In the genomic region with DNA sequence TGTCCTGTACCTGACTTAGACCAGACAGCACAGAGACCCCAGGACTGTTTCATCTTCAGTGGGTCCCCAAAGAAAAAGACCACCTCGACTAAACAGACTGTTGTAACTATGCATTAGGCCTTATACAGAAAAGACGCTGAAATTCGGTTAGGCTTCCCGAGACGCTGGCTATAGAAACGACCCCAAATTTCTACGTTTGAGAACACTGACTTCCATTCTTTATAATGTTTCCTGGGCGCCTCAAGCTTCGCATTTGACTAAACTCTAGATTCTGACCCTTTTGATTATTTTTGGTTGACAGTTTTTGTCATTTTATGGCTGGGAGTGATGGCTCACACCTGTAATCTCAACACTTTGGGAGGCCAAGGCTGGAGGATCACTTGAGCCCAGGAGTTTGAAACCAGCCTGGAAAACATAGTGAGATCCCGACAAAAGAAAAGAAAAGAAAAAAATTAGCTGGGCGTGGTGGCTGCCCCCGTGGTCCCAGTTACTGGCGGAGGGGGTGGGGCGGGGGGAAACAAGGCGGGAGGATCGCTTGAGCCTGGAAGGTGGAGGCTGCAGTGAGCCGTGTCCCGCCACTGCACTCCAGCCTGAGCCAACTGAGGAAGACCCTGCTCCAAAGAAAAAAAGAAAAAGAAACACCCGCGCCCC, we compare ENCODE assay signal across 8 cellular contexts. TPM values are rescaled to one million over a fixed set of nuclear protein-coding genes. Genes with fewer than 3 reads are reported as not detected.
A peak's percentile ranks its signal among the peaks of the same experiment; 100 is the strongest.
DNase-seq lines count a peak whose midpoint lies in the region; ATAC-seq, FAIRE-seq and TF ChIP-seq lines count a peak whose summit lies in the region.

No MANE protein-coding gene starts in this region.

- POLR2A ChIA-PET in H1 (lab: Charles Lee; ENCODE audit: partially characterized antibody) = interaction anchor here (1.0 to 1.6 kb wide), 3 partner anchors 16 to 30 kb away, joined by 3 to 5 read pairs (median 4); no protein-coding TSS in a partner anchor

- no peak overlapping the region for H2AK5ac ChIP-seq in H1 (ENCODE audit: low read depth, low read length)

- H3K4me2 ChIP-seq in H1 (ENCODE audit: insufficient read depth in 1 of 2, low read depth in 2 of 2, low read length in 2 of 2) (peak overlapping the region; percentile 34 to 65), neural cell (ENCODE audit: low read length) (peak overlapping the region; percentile 55)

- H3K23me2 ChIP-seq in H1 (ENCODE audit: low read depth, low read length) = peaks cover 3% of the 10 kb centered on the region; the same call in 1 of the 2 replicates

- H3K9me2 ChIP-seq in neural cell (ENCODE audit: insufficient read depth, low read length) = no peaks in the 10 kb centered on the region

- H2BK5ac ChIP-seq in H1 (ENCODE audit: low read depth, low read length) = no peak overlapping the region

- H3K79me2 ChIP-seq in H1 (ENCODE audit: control insufficient read depth in 1 of 2, insufficient read depth in 2 of 2, low read length in 2 of 2) (peaks cover 25 to 34% of the 10 kb centered on the region in 2 experiments), neural cell (replicated peaks; ENCODE audit: insufficient read depth, low read length) (peaks cover 34% of the 10 kb centered on the region)

- peaks cover 0 to 4% of the 10 kb centered on the region in 2 donors for H3K36me3 Mint-ChIP-seq in CD14-positive monocyte

- H4K20me1 ChIP-seq in H1 (replicated peaks in 1 of 2; ENCODE audit: control insufficient read depth in 1 of 2, insufficient read depth in 2 of 2, low read length in 2 of 2) = peaks cover 7 to 9% of the 10 kb centered on the region in 2 experiments
- H4K20me1 ChIP-seq in neural cell (ENCODE audit: insufficient read depth) = no peaks in the 10 kb centered on the region

- TF ChIP-seq EP300 in H1 (IDR thresholded peaks at IDR 0.05; ENCODE audit: borderline replicate concordance in 1 of 2, low read depth in 2 of 2, low read length in 2 of 2) (no peak), neural cell (conservative IDR thresholded peaks at IDR 0.05; ENCODE audit: poor library complexity, severe bottlenecking) (no peak)

- H3K4ac ChIP-seq in H1 (replicated peaks; ENCODE audit: insufficient read length, low read depth, low read length) = no peak overlapping the region

- H2BK120ac ChIP-seq in H1 (replicated peaks; ENCODE audit: low read depth, low read length) = no peak overlapping the region

- no peaks in the 10 kb centered on the region for H3K9me3 Mint-ChIP-seq in CD14-positive monocyte

- H3K27ac ChIP-seq in H1 (ENCODE audit: low read depth, low read length) (no peak overlapping the region), neural cell (ENCODE audit: low read length) (peak overlapping the region; percentile 82)

- H3K23ac ChIP-seq in H1 (ENCODE audit: insufficient read length) = no peak overlapping the region

- H3K27me3 ChIP-seq in H1 (replicated peaks in 1 of 4; ENCODE audit: control insufficient read depth in 3 of 4, extremely low read depth in 1 of 4, insufficient read depth in 3 of 4, low read length in 3 of 4) (no peaks in the 10 kb centered on the region), neural cell (ENCODE audit: insufficient read depth, low read depth, low read length) (no peaks in the 10 kb centered on the region)

- H3K36me3 ChIP-seq in H1 (ENCODE audit: control insufficient read depth in 2 of 4, insufficient read depth in 4 of 4, low read length in 3 of 4) (no peaks in the 10 kb centered on the region), neural cell (ENCODE audit: insufficient read depth, low read length) (no peaks in the 10 kb centered on the region)

- H2BK15ac ChIP-seq in H1 (ENCODE audit: low read length) = no peak overlapping the region

- TF ChIP-seq CTCF in CD14-positive monocyte (IDR thresholded peaks at IDR 0.05) (no peak), H1 (IDR thresholded peaks at IDR 0.05; ENCODE audit: control extremely low read depth in 1 of 3, insufficient read depth in 1 of 3, low read depth in 1 of 3, low read length in 3 of 3) (no peak), neural cell (IDR thresholded peaks at IDR 0.05; ENCODE audit: poor library complexity, severe bottlenecking) (no peak)

- no peak overlapping the region for H4K91ac ChIP-seq in H1 (replicated peaks; ENCODE audit: insufficient read length, low read length)

- H4K5ac ChIP-seq in H1 (ENCODE audit: insufficient read length, low read depth, low read length) = no peak overlapping the region

- no peak for TF ChIP-seq RAD21 in H1 (IDR thresholded peaks at IDR 0.05 in 1 of 2, conservative IDR thresholded peaks at IDR 0.05 in 1 of 2; ENCODE audit: low read depth in 2 of 2, low read length in 2 of 2)
- no peak for TF ChIP-seq RAD21 in neural cell (conservative IDR thresholded peaks at IDR 0.05)

- H3K56ac ChIP-seq in H1 (replicated peaks; ENCODE audit: insufficient read length, low read depth, low read length) = peak overlapping the region; percentile 90

- WGBS in H1 (ENCODE audit: extremely low coverage in 1 of 2, insufficient coverage in 1 of 2, insufficient read length in 1 of 2, insufficient replicate concordance in 2 of 2, low coverage in 1 of 2, low lambda C conversion rate in 2 of 2, missing lambda C conversion rate in 1 of 2), 2 experiments = 66% methylated on average over 12 of the region's 20 CpGs; no CpG with 5 or more reads in 1 of the 2 experiments

- CTCF ChIA-PET in H1 (lab: Charles Lee; ENCODE audit: partially characterized antibody) = interaction anchor here (1.2 kb wide), 1 partner anchor 35 kb away, joined by 4 read pairs; no protein-coding TSS in a partner anchor

- H2BK12ac ChIP-seq in H1 (ENCODE audit: low read depth, low read length) = no peak overlapping the region

- peak overlapping the region; percentile 73 to 94 (median 89) for H3K27ac Mint-ChIP-seq in CD14-positive monocyte

- H3K9me3 ChIP-seq in H1 (ENCODE audit: insufficient read depth in 2 of 2, low read depth in 1 of 2, low read length in 1 of 2) (no peaks in the 10 kb centered on the region), neural cell (ENCODE audit: low read length) (no peaks in the 10 kb centered on the region)

- H3K18ac ChIP-seq in H1 (ENCODE audit: extremely low read depth, low read length) = no peak overlapping the region

- H2BK20ac ChIP-seq in H1 (ENCODE audit: low read length) = no peak overlapping the region

- peak overlapping the region in 3 of 4 experiments; percentile 31 to 90 (median 83); a peak in 5 of 7 replicates for H3K9ac ChIP-seq in H1 (replicated peaks in 1 of 4; ENCODE audit: extremely low read depth in 1 of 4, low read depth in 3 of 4, low read length in 3 of 4)
- peak overlapping the region; percentile 82 for H3K9ac ChIP-seq in neural cell (ENCODE audit: low read length)

- H3K4me3 Mint-ChIP-seq in CD14-positive monocyte = peak overlapping the region; percentile 80 to 86

- peaks cover 43% of the 10 kb centered on the region for H3K4me1 Mint-ChIP-seq in CD14-positive monocyte

- peak overlapping the region; percentile 76 to 92 (median 85) for H3K4me3 ChIP-seq in H1 (ENCODE audit: extremely low read depth in 1 of 4, insufficient read depth in 2 of 4, low read depth in 3 of 4, low read length in 4 of 4)
- H3K4me3 ChIP-seq in neural cell (ENCODE audit: low read length) = peak overlapping the region; percentile 85

- H3K14ac ChIP-seq in H1 (ENCODE audit: insufficient read length) = no peak overlapping the region

- H3K79me1 ChIP-seq in H1 (ENCODE audit: low read depth, low read length) = peaks cover 4% of the 10 kb centered on the region

- intact Hi-C loops in CD14-positive monocyte (cut with micrococcal nuclease) = no loop called here

- no peaks in the 10 kb centered on the region for H3K27me3 Mint-ChIP-seq in CD14-positive monocyte (ENCODE audit: low read depth in 3 of 3)

- no peak for ATAC-seq in HG02840 (IDR thresholded peaks at IDR 0.05; ENCODE audit: low FRiP score, unreplicated experiment)

- FAIRE-seq in H1 (lab: Jason Lieb, UNC) = no peak
- no peak for FAIRE-seq in RCC 7860 (lab: Jason Lieb, UNC)

- peak overlapping the region; percentile 97 for H4K8ac ChIP-seq in H1 (ENCODE audit: extremely low read depth, insufficient read depth, low read length)

- H3F3A ChIP-seq in neural cell (ENCODE audit: insufficient read depth, low read length, poor library complexity, severe bottlenecking) = no peaks in the 10 kb centered on the region

- no peak for DNase-seq in CD14-positive monocyte (ENCODE audit: low spot score)
- DNase-seq in NCI-H2227 treated with DMSO at 0.1 percent for 48 hours (lab: John Stamatoyannopoulos, UW) = peak; percentile 47
- no peak for DNase-seq in H1 (ENCODE audit: low read depth in 1 of 2, low spot score in 2 of 2)
- no peak for DNase-seq in RCC 7860 (ENCODE audit: low spot score)
- no peak for DNase-seq in occipital lobe (lab: John Stamatoyannopoulos, UW)
- DNase-seq in stimulated activated CD4-positive, alpha-beta T cell treated with anti-CD3 and anti-CD28 coated beads, Interleukin-12 subunit alpha, Interleukin-12 subunit beta, amount 100 ng/mL, for 4 hours = no peak

- peaks cover 4 to 12% (median 8%) of the 10 kb centered on the region in 4 experiments; a peak in 5 of 7 replicates for H3K4me1 ChIP-seq in H1 (replicated peaks in 1 of 4; ENCODE audit: control insufficient read depth in 3 of 4, insufficient read depth in 4 of 4, low read length in 3 of 4)

- H2AFZ ChIP-seq in H1 (ENCODE audit: low read length) (no peak overlapping the region), neural cell (ENCODE audit: low read depth, low read length) (peak overlapping the region; percentile 45)

- TF ChIP-seq POLR2A in H1 (IDR thresholded peaks at IDR 0.05; ENCODE audit: control extremely low read depth in 1 of 2, low read depth in 2 of 2, low read length in 2 of 2) = no peak

TF ChIP-seq in neural cell, 6 proteins besides CTCF, POLR2A, EP300 and RAD21 (continues in another document):
- TF ChIP-seq MXI1 (conservative IDR thresholded peaks at IDR 0.05; ENCODE audit: poor library complexity, severe bottlenecking) (no peak), EZH2 (IDR thresholded peaks at IDR 0.05; ENCODE audit: borderline replicate concordance, insufficient read depth, low read length, poor library complexity, severe bottlenecking) (no peak), POLR2AphosphoS5 (IDR thresholded peaks at IDR 0.05) (no peak), SMC3 (conservative IDR thresholded peaks at IDR 0.05; ENCODE audit: poor library complexity) (no peak), TAF1 (IDR thresholded peaks at IDR 0.05; ENCODE audit: low read depth) (no peak)

RNA-seq across cellular contexts. Expression of a gene that starts 0.9 kb away (rescaled TPM):
- 1 to 10 TPM; 5.9 to 8.6 TPM for polyA plus RNA-seq in CD14-positive monocyte
- 29.8 and 31.0 TPM in 2 replicates for total RNA-seq in H1 (2021; fragmentation: NEBNext Ultra II Directional; extraction: Animal tissue kit (Norgen Biotek cat#: 25700))
- 18.5 and 22.7 TPM in 2 replicates for polyA plus RNA-seq in H1 (2011; rRNA removed)
- 18.0 TPM for polyA plus RNA-seq in H1 (2011; cell fraction: cytosol; rRNA removed)
- polyA plus RNA-seq in H1 (2011; cell fraction: nucleus; rRNA removed) = 51.7 TPM
- polyA plus RNA-seq in H1 (2012, experiment 1 of 2) = 16.4 to 22.2 TPM (median 19.2 TPM) in 4 replicates
- 4.7 TPM for polyA plus RNA-seq in H1 (2012, experiment 2 of 2)
- polyA plus RNA-seq in H1 (2013, experiment 1 of 2) = 14.6 TPM
- polyA plus RNA-seq in H1 (2013, experiment 2 of 2) = 15.8 TPM
- polyA minus RNA-seq in H1 (2011; rRNA and poly(A)+ RNA removed) = 35.8 and 36.3 TPM in 2 replicates
- 17.6 TPM for polyA minus RNA-seq in H1 (2011; cell fraction: cytosol; rRNA and poly(A)+ RNA removed)
- 42.6 TPM for polyA minus RNA-seq in H1 (2011; cell fraction: nucleus; rRNA and poly(A)+ RNA removed)
- polyA plus RNA-seq in neural cell = 17.8 and 18.7 TPM in 2 replicates
- polyA minus RNA-seq in neural cell = 34.1 and 36.7 TPM in 2 replicates
- total RNA-seq in occipital lobe = 23.1 TPM
